ENCODE assay signal across 18 cellular contexts in the genomic region with DNA sequence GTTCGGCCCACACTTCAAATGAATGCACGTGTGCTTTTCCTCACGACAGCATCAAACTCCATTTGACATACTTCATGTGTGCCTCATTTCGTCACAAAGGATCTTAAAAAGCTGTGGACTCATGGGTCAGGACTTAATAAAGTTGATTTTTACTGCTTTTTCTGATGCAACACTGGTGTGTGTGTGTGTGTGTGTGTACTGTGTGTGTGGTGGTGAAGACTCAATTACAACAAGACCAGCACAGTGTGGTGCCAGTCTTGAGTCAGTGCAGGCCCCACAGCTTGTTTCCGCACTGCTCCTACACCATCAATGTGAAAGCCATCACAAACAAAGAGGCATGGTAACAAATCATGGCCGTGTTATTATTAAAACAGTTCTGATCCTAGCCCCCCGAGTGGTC. TPM values are rescaled to one million over a fixed set of nuclear protein-coding genes. Genes with fewer than 3 reads are reported as not detected.
A peak's percentile ranks its signal among the peaks of the same experiment; 100 is the strongest.
DNase-seq lines count a peak whose midpoint lies in the region; TF ChIP-seq lines count a peak whose summit lies in the region.
"Had no signal": no experiment of that assay in that cellular context is flagged by ENCODE, and none has a peak within 500 bp of the region (broad histone marks: within the 10 kb centered on the region; RNA-seq: fewer than 3 reads in every experiment).

No MANE protein-coding gene starts in this region.

- H3K4me3 ChIP-seq in AG10803 (ENCODE audit: low read length) (no peak overlapping the region), WERI-Rb-1 (ENCODE audit: low read depth, low read length) (no peak overlapping the region), suprapubic skin (no peak overlapping the region)
- H3K4me3 ChIP-seq: A549 had no signal

- TF ChIP-seq CTCF in AG10803 (conservative IDR thresholded peaks at IDR 0.05; ENCODE audit: low read length) = no peak
- TF ChIP-seq CTCF in WERI-Rb-1 (IDR thresholded peaks at IDR 0.05; ENCODE audit: low read depth, low read length) = no peak
- TF ChIP-seq CTCF in neural crest cell (conservative IDR thresholded peaks at IDR 0.05) = no peak
- TF ChIP-seq CTCF in suprapubic skin (IDR thresholded peaks at IDR 0.05) = no peak

- no peaks in the 10 kb centered on the region for H3K9me3 Mint-ChIP-seq in neural crest cell

- no peak for TF ChIP-seq EP300 in suprapubic skin (IDR thresholded peaks at IDR 0.05)

- peak; percentile 33 for DNase-seq in AG10803 (ENCODE audit: low read depth)
- no peak for DNase-seq in WERI-Rb-1
- no peak for DNase-seq in neural crest cell (ENCODE audit: low read depth, low spot score)
- DNase-seq in suprapubic skin (ENCODE audit: low spot score in 2 of 2) = no peak
- no peak for DNase-seq in mucosa of gallbladder (ENCODE audit: low spot score)
- no peak for DNase-seq in NCI-H345 (lab: John Stamatoyannopoulos, UW)
- DNase-seq in NCI-H226 = no peak
- DNase-seq: AML-193; Caco-2; DMS153; NCI-H1417 treated with DMSO at 0.1 percent for 48 hours; NCI-H1930; NCI-H446 treated with DMSO at 0.1 percent for 48 hours; NK-92 treated with Interleukin-12 subunit alpha and Interleukin-12 subunit beta, amount 100 ng/mL, for 24 hours; SHP77 had no signal

- H3K4me1 ChIP-seq in suprapubic skin = peaks cover 13% of the 10 kb centered on the region
- H3K4me1 ChIP-seq: A549, Caco-2 had no signal

- 82% methylated on average over 7 of the region's 7 CpGs for WGBS in suprapubic skin

- peak overlapping the region; percentile 33 for H3K27ac ChIP-seq in WERI-Rb-1
- peak overlapping the region; percentile 78 for H3K27ac ChIP-seq in cingulate gyrus (ENCODE audit: low read depth, low read length)
- no peak overlapping the region for H3K27ac ChIP-seq in suprapubic skin
- H3K27ac ChIP-seq: A549 had no signal

- H3K9me3 ChIP-seq in WERI-Rb-1 (ENCODE audit: severe bottlenecking) (no peaks in the 10 kb centered on the region), suprapubic skin (no peaks in the 10 kb centered on the region)
- H3K9me3 ChIP-seq: A549, Caco-2 had no signal

- H3K36me3 Mint-ChIP-seq in neural crest cell (ENCODE audit: low read depth) = peaks cover 6% of the 10 kb centered on the region

- no peaks in the 10 kb centered on the region for H3K27me3 Mint-ChIP-seq in neural crest cell (ENCODE audit: low read depth)

- H3K4me1 Mint-ChIP-seq in neural crest cell = peaks cover 9% of the 10 kb centered on the region

- TF ChIP-seq POLR2A in suprapubic skin (IDR thresholded peaks at IDR 0.05) = no peak

- no peaks in the 10 kb centered on the region for H3K27me3 ChIP-seq in WERI-Rb-1 (ENCODE audit: insufficient read depth, low read depth, severe bottlenecking)
- H3K27me3 ChIP-seq in suprapubic skin = no peaks in the 10 kb centered on the region

- no peaks in the 10 kb centered on the region; the same call in none of the 2 replicates for H3K36me3 ChIP-seq in WERI-Rb-1
- H3K36me3 ChIP-seq in suprapubic skin = no peaks in the 10 kb centered on the region

- H3K27ac Mint-ChIP-seq in neural crest cell (ENCODE audit: unreplicated experiment) = peak overlapping the region; percentile 43

- no peak overlapping the region for H3K4me3 Mint-ChIP-seq in neural crest cell
- H3K4me3 Mint-ChIP-seq: CD14-positive monocyte had no signal

RNA-seq across cellular contexts. Expression of a gene that starts 17.7 kb away (rescaled TPM):
- 31.7 and 32.2 TPM in 2 replicates for total RNA-seq in neural crest cell
- total RNA-seq in suprapubic skin = 10 to 100 TPM; 14.7 to 30.0 (median 21.3) TPM
- total RNA-seq in mucosa of gallbladder = 38.7 TPM

RNA-seq across cellular contexts. Expression of a gene that starts 35.2 kb away (rescaled TPM):
- 0.30 and 0.32 TPM in 2 replicates for total RNA-seq in neural crest cell
- total RNA-seq in suprapubic skin = 1 to 10 TPM in 1 of 4 donors, under 1 TPM in 3; 0.15 to 1.2 (median 0.33) TPM
- total RNA-seq in mucosa of gallbladder = 0.06 TPM

RNA-seq across cellular contexts. Expression of a gene that starts 44.7 kb away (rescaled TPM):
- total RNA-seq in neural crest cell = 38.1 and 39.6 TPM in 2 replicates
- 10 to 100 TPM; 43.6 to 64.3 (median 52.7) TPM for total RNA-seq in suprapubic skin
- 85.2 TPM for total RNA-seq in mucosa of gallbladder

RNA-seq across cellular contexts. Expression of a gene that starts 46.5 kb away (rescaled TPM):
- total RNA-seq in neural crest cell (40.5 and 45.0 TPM in 2 replicates), suprapubic skin (10 to 100 TPM; 52.7 to 72.3 (median 61.6) TPM), mucosa of gallbladder (58.9 TPM)
